Comparison of ENCODE assay signal across 9 cellular contexts in genomic region chr17:21294321-21295035, GRCh38. TPM values are rescaled to one million over a fixed set of nuclear protein-coding genes. Genes with fewer than 3 reads are reported as not detected.
DNase-seq lines count a peak whose midpoint lies in the region; ATAC-seq, FAIRE-seq and TF ChIP-seq lines count a peak whose summit lies in the region.
"Had no signal": no experiment of that assay in that cellular context is flagged by ENCODE, and none has a peak within 500 bp of the region (broad histone marks: within the 10 kb centered on the region; RNA-seq: fewer than 3 reads in every experiment).

No MANE protein-coding gene starts in this region.

- no peak for ATAC-seq in GM21423 (IDR thresholded peaks at IDR 0.05; ENCODE audit: unreplicated experiment)

- H3K14ac ChIP-seq in H1 (ENCODE audit: insufficient read length): no peak overlapping the region

- no peak overlapping the region for H3K4me3 ChIP-seq in CD8-positive, alpha-beta memory T cell (ENCODE audit: low read length)
- no peak overlapping the region for H3K4me3 ChIP-seq in H1 (ENCODE audit: extremely low read depth in 1 of 4, insufficient read depth in 2 of 4, low read depth in 3 of 4, low read length in 4 of 4)
- H3K4me3 ChIP-seq in neutrophil (ENCODE audit: low read depth in 1 of 2, low read length in 1 of 2): no peak overlapping the region

- no peak overlapping the region for H3K18ac ChIP-seq in H1 (ENCODE audit: extremely low read depth, low read length)

- no peak overlapping the region for H3K56ac ChIP-seq in H1 (replicated peaks; ENCODE audit: insufficient read length, low read depth, low read length)

- H3K9me3 Mint-ChIP-seq in CD8-positive, alpha-beta memory T cell: peaks cover 3 to 20% (median 5%) of the 10 kb centered on the region in 5 donors
- peaks cover 0 to 3% (median 0%) of the 10 kb centered on the region in 3 donors for H3K9me3 Mint-ChIP-seq in IgD-negative memory B cell

- H3K23me2 ChIP-seq in H1 (ENCODE audit: low read depth, low read length): no peaks in the 10 kb centered on the region

- no peak overlapping the region for H2AK5ac ChIP-seq in H1 (ENCODE audit: low read depth, low read length)

- H3K27me3 ChIP-seq in CD8-positive, alpha-beta memory T cell (ENCODE audit: insufficient read depth, low read length, poor library complexity, severe bottlenecking): no peaks in the 10 kb centered on the region
- H3K27me3 ChIP-seq in H1 (replicated peaks in 1 of 4; ENCODE audit: control insufficient read depth in 3 of 4, extremely low read depth in 1 of 4, insufficient read depth in 3 of 4, low read length in 3 of 4): no peaks in the 10 kb centered on the region
- H3K27me3 ChIP-seq in neutrophil: peaks cover 6% of the 10 kb centered on the region

- no peak overlapping the region for H3K23ac ChIP-seq in H1 (ENCODE audit: insufficient read length)

- H2BK120ac ChIP-seq in H1 (replicated peaks; ENCODE audit: low read depth, low read length): no peak overlapping the region

- H3K79me1 ChIP-seq in H1 (ENCODE audit: low read depth, low read length): peaks cover 14% of the 10 kb centered on the region

- H2AFZ ChIP-seq in H1 (ENCODE audit: low read length): no peak overlapping the region

- peaks cover 0 to 7% of the 10 kb centered on the region in 2 experiments for H4K20me1 ChIP-seq in H1 (replicated peaks in 1 of 2; ENCODE audit: control insufficient read depth in 1 of 2, insufficient read depth in 2 of 2, low read length in 2 of 2)

- no peak overlapping the region; the same call in 1 of the 2 replicates for H2BK15ac ChIP-seq in H1 (ENCODE audit: low read length)

- peaks cover 7% of the 10 kb centered on the region for H3K36me3 ChIP-seq in CD8-positive, alpha-beta memory T cell (ENCODE audit: insufficient read depth, low read length)
- H3K36me3 ChIP-seq in H1 (ENCODE audit: control insufficient read depth in 2 of 4, insufficient read depth in 4 of 4, low read length in 3 of 4) (no peaks in the 10 kb centered on the region), neutrophil (peaks cover 80% of the 10 kb centered on the region)

- no peak overlapping the region; the same call in 1 of the 2 replicates for H2BK12ac ChIP-seq in H1 (ENCODE audit: low read depth, low read length)

- no peak for TF ChIP-seq CTCF in H1 (IDR thresholded peaks at IDR 0.05; ENCODE audit: control extremely low read depth in 1 of 3, insufficient read depth in 1 of 3, low read depth in 1 of 3, low read length in 3 of 3)
- TF ChIP-seq CTCF in neutrophil (IDR thresholded peaks at IDR 0.05): no peak

- H4K8ac ChIP-seq in H1 (ENCODE audit: extremely low read depth, insufficient read depth, low read length): no peak overlapping the region

- no peak overlapping the region for H3K27ac ChIP-seq in CD8-positive, alpha-beta memory T cell (ENCODE audit: low read depth, low read length)
- H3K27ac ChIP-seq in H1 (ENCODE audit: low read depth, low read length) (no peak overlapping the region), neutrophil (peak overlapping the region; percentile 44)

- H3K9ac ChIP-seq in H1 (replicated peaks in 1 of 4; ENCODE audit: extremely low read depth in 1 of 4, low read depth in 3 of 4, low read length in 3 of 4): no peak overlapping the region

- no peak for TF ChIP-seq RAD21 in H1 (IDR thresholded peaks at IDR 0.05 in 1 of 2, conservative IDR thresholded peaks at IDR 0.05 in 1 of 2; ENCODE audit: low read depth in 2 of 2, low read length in 2 of 2)

- peaks cover 3% of the 10 kb centered on the region for H3K4me1 ChIP-seq in CD8-positive, alpha-beta memory T cell (ENCODE audit: insufficient read depth, low read length)
- H3K4me1 ChIP-seq in H1 (replicated peaks in 1 of 4; ENCODE audit: control insufficient read depth in 3 of 4, insufficient read depth in 4 of 4, low read length in 3 of 4): no peaks in the 10 kb centered on the region
- H3K4me1 ChIP-seq in neutrophil (ENCODE audit: control insufficient read depth in 1 of 2, insufficient read depth in 1 of 2, low read depth in 1 of 2, low read length in 1 of 2): peaks cover 30 to 33% of the 10 kb centered on the region in 2 experiments

- no peak for DNase-seq in CD8-positive, alpha-beta memory T cell
- DNase-seq in H1 (ENCODE audit: low read depth in 1 of 2, low spot score in 2 of 2) (no peak), AG08395 (ENCODE audit: low spot score) (no peak), T-helper 1 cell (no peak)
- DNase-seq: activated naive CD4-positive, alpha-beta T cell treated with anti-CD3 and anti-CD28 coated beads, Interleukin-2, amount 50 U/mL, for 16 hours; NCI-H2227 treated with DMSO at 0.1 percent for 48 hours had no signal

- no peak for TF ChIP-seq POLR2A in H1 (IDR thresholded peaks at IDR 0.05; ENCODE audit: control extremely low read depth in 1 of 2, low read depth in 2 of 2, low read length in 2 of 2)

- POLR2A ChIA-PET in CD8-positive, alpha-beta memory T cell (lab: Charles Lee): no interaction called here
- POLR2A ChIA-PET in H1 (lab: Charles Lee; ENCODE audit: partially characterized antibody): interaction anchor here (1.5 kb wide), 1 partner anchor 11 kb away, joined by 5 read pairs; no protein-coding TSS in a partner anchor

- H3K4me2 ChIP-seq in H1 (ENCODE audit: insufficient read depth in 1 of 2, low read depth in 2 of 2, low read length in 2 of 2): no peak overlapping the region

- peak overlapping the region; percentile 20 to 97 (median 62) for H3K27ac Mint-ChIP-seq in CD8-positive, alpha-beta memory T cell
- H3K27ac Mint-ChIP-seq in IgD-negative memory B cell: peak overlapping the region in 2 of 3 donors; percentile 13 to 33

- WGBS in H1 (ENCODE audit: extremely low coverage in 1 of 2, insufficient coverage in 1 of 2, insufficient read length in 1 of 2, insufficient replicate concordance in 2 of 2, low coverage in 1 of 2, low lambda C conversion rate in 2 of 2, missing lambda C conversion rate in 1 of 2), 2 experiments: 73% methylated on average over 12 of the region's 12 CpGs; no CpG with 5 or more reads in 1 of the 2 experiments

- peaks cover 0 to 7% of the 10 kb centered on the region in 2 donors for H3K27me3 Mint-ChIP-seq in CD8-positive, alpha-beta memory T cell
- no peaks in the 10 kb centered on the region for H3K27me3 Mint-ChIP-seq in IgD-negative memory B cell

- 0 out of 4 replicates have a peak, but pooled peaks cover 0 to 3% of the 10 kb centered on the region in 2 experiments for H3K79me2 ChIP-seq in H1 (ENCODE audit: control insufficient read depth in 1 of 2, insufficient read depth in 2 of 2, low read length in 2 of 2)

- H3K36me3 Mint-ChIP-seq in CD8-positive, alpha-beta memory T cell: peaks cover 0 to 41% (median 3%) of the 10 kb centered on the region in 3 donors
- peaks cover 2% of the 10 kb centered on the region for H3K36me3 Mint-ChIP-seq in IgD-negative memory B cell

- FAIRE-seq in H1 (lab: Jason Lieb, UNC): no peak

- CTCF ChIA-PET in CD8-positive, alpha-beta memory T cell (lab: Charles Lee): no interaction called here
- CTCF ChIA-PET in H1 (lab: Charles Lee; ENCODE audit: partially characterized antibody): interaction anchor here (0.6 kb wide), 1 partner anchor 219 kb away, joined by 4 read pairs; no protein-coding TSS in a partner anchor

- H4K5ac ChIP-seq in H1 (ENCODE audit: insufficient read length, low read depth, low read length): no peak overlapping the region

- H2BK5ac ChIP-seq in H1 (ENCODE audit: low read depth, low read length): peak overlapping the region; percentile 3; the same call in 1 of the 2 replicates

- H4K91ac ChIP-seq in H1 (replicated peaks; ENCODE audit: insufficient read length, low read length): no peak overlapping the region

- H3K9me3 ChIP-seq in CD8-positive, alpha-beta memory T cell (ENCODE audit: low read length): no peaks in the 10 kb centered on the region
- H3K9me3 ChIP-seq in H1 (ENCODE audit: insufficient read depth in 2 of 2, low read depth in 1 of 2, low read length in 1 of 2) (peaks cover 32 to 79% of the 10 kb centered on the region in 2 experiments; a peak in 3 of 4 replicates), neutrophil (no peaks in the 10 kb centered on the region)

- H2BK20ac ChIP-seq in H1 (ENCODE audit: low read length): no peak overlapping the region

- peaks cover 22 to 56% (median 35%) of the 10 kb centered on the region in 3 donors for H3K4me1 Mint-ChIP-seq in CD8-positive, alpha-beta memory T cell
- peaks cover 0 to 23% (median 17%) of the 10 kb centered on the region in 3 donors for H3K4me1 Mint-ChIP-seq in IgD-negative memory B cell

- no peak for TF ChIP-seq EP300 in H1 (IDR thresholded peaks at IDR 0.05; ENCODE audit: borderline replicate concordance in 1 of 2, low read depth in 2 of 2, low read length in 2 of 2)

- H3K4ac ChIP-seq in H1 (replicated peaks; ENCODE audit: insufficient read length, low read depth, low read length): no peak overlapping the region

- no peak overlapping the region for H3K4me3 Mint-ChIP-seq in CD8-positive, alpha-beta memory T cell
- H3K4me3 Mint-ChIP-seq in IgD-negative memory B cell: no peak overlapping the region

TF ChIP-seq in H1, 55 proteins besides CTCF, POLR2A, EP300 and RAD21 (continues in another document):
- TF ChIP-seq CBX8 (IDR thresholded peaks at IDR 0.05; ENCODE audit: borderline replicate concordance, low read depth, low read length): no peak
- TF ChIP-seq RFX5 (IDR thresholded peaks at IDR 0.05; ENCODE audit: borderline replicate concordance, low read depth, low read length): no peak

RNA-seq across cellular contexts. Expression of gene MAP2K3, which starts 10.0 kb away (rescaled TPM):
- total RNA-seq in CD8-positive, alpha-beta memory T cell: 100 to 1,000 TPM; 139 to 150 TPM
- 99.8 TPM for polyA plus RNA-seq in CD8-positive, alpha-beta memory T cell
- 131 TPM for polyA plus RNA-seq in IgD-negative memory B cell
- 32.4 and 33.5 TPM in 2 replicates for total RNA-seq in H1 (2021; fragmentation: NEBNext Ultra II Directional; extraction: Animal tissue kit (Norgen Biotek cat#: 25700))
- 16.9 and 24.3 TPM in 2 replicates for polyA plus RNA-seq in H1 (2011; rRNA removed)
- 15.7 TPM for polyA plus RNA-seq in H1 (2011; cell fraction: cytosol; rRNA removed)
- polyA plus RNA-seq in H1 (2011; cell fraction: nucleus; rRNA removed): 17.8 TPM
- polyA plus RNA-seq in H1 (2012, experiment 1 of 2): 17.6 to 31.6 TPM (median 28.7 TPM) in 4 replicates
- polyA plus RNA-seq in H1 (2012, experiment 2 of 2): 29.4 TPM
- 19.3 TPM for polyA plus RNA-seq in H1 (2013, experiment 1 of 2)
- 20.9 TPM for polyA plus RNA-seq in H1 (2013, experiment 2 of 2)
- 8.4 and 10.1 TPM in 2 replicates for polyA minus RNA-seq in H1 (2011; rRNA and poly(A)+ RNA removed)
- polyA minus RNA-seq in H1 (2011; cell fraction: cytosol; rRNA and poly(A)+ RNA removed): 8.6 TPM
- 13.8 TPM for polyA minus RNA-seq in H1 (2011; cell fraction: nucleus; rRNA and poly(A)+ RNA removed)

RNA-seq across cellular contexts. Expression of gene NATD1, which starts 41.3 kb away (rescaled TPM):
- 1 to 10 TPM; 2.7 to 2.8 TPM for total RNA-seq in CD8-positive, alpha-beta memory T cell
- polyA plus RNA-seq in CD8-positive, alpha-beta memory T cell: 3.0 TPM
- polyA plus RNA-seq in IgD-negative memory B cell: 0.45 TPM
- 7.5 and 8.4 TPM in 2 replicates for total RNA-seq in H1 (2021; fragmentation: NEBNext Ultra II Directional; extraction: Animal tissue kit (Norgen Biotek cat#: 25700))
- 5.4 and 8.8 TPM in 2 replicates for polyA plus RNA-seq in H1 (2011; rRNA removed)
- polyA plus RNA-seq in H1 (2011; cell fraction: cytosol; rRNA removed): 6.3 TPM
- polyA plus RNA-seq in H1 (2011; cell fraction: nucleus; rRNA removed): 7.7 TPM
- polyA plus RNA-seq in H1 (2012, experiment 1 of 2): 5.8 to 7.2 TPM (median 5.9 TPM) in 4 replicates
- 5.1 TPM for polyA plus RNA-seq in H1 (2012, experiment 2 of 2)
- 4.8 TPM for polyA plus RNA-seq in H1 (2013, experiment 1 of 2)
- 4.8 TPM for polyA plus RNA-seq in H1 (2013, experiment 2 of 2)
- 4.7 and 6.3 TPM in 2 replicates for polyA minus RNA-seq in H1 (2011; rRNA and poly(A)+ RNA removed)
- 5.9 TPM for polyA minus RNA-seq in H1 (2011; cell fraction: cytosol; rRNA and poly(A)+ RNA removed)
- 5.7 TPM for polyA minus RNA-seq in H1 (2011; cell fraction: nucleus; rRNA and poly(A)+ RNA removed)
